Comparison of ENCODE assay signal across 1 cellular context in genomic region chr6:111759836-111760785, GRCh38.
TF ChIP-seq lines count a peak whose summit lies in the region.

No MANE protein-coding gene starts in this region.

TF ChIP-seq in GM23338, 12 proteins besides CTCF, POLR2A, EP300 and RAD21 (continued from another document):
- TF ChIP-seq, protein P1, sequence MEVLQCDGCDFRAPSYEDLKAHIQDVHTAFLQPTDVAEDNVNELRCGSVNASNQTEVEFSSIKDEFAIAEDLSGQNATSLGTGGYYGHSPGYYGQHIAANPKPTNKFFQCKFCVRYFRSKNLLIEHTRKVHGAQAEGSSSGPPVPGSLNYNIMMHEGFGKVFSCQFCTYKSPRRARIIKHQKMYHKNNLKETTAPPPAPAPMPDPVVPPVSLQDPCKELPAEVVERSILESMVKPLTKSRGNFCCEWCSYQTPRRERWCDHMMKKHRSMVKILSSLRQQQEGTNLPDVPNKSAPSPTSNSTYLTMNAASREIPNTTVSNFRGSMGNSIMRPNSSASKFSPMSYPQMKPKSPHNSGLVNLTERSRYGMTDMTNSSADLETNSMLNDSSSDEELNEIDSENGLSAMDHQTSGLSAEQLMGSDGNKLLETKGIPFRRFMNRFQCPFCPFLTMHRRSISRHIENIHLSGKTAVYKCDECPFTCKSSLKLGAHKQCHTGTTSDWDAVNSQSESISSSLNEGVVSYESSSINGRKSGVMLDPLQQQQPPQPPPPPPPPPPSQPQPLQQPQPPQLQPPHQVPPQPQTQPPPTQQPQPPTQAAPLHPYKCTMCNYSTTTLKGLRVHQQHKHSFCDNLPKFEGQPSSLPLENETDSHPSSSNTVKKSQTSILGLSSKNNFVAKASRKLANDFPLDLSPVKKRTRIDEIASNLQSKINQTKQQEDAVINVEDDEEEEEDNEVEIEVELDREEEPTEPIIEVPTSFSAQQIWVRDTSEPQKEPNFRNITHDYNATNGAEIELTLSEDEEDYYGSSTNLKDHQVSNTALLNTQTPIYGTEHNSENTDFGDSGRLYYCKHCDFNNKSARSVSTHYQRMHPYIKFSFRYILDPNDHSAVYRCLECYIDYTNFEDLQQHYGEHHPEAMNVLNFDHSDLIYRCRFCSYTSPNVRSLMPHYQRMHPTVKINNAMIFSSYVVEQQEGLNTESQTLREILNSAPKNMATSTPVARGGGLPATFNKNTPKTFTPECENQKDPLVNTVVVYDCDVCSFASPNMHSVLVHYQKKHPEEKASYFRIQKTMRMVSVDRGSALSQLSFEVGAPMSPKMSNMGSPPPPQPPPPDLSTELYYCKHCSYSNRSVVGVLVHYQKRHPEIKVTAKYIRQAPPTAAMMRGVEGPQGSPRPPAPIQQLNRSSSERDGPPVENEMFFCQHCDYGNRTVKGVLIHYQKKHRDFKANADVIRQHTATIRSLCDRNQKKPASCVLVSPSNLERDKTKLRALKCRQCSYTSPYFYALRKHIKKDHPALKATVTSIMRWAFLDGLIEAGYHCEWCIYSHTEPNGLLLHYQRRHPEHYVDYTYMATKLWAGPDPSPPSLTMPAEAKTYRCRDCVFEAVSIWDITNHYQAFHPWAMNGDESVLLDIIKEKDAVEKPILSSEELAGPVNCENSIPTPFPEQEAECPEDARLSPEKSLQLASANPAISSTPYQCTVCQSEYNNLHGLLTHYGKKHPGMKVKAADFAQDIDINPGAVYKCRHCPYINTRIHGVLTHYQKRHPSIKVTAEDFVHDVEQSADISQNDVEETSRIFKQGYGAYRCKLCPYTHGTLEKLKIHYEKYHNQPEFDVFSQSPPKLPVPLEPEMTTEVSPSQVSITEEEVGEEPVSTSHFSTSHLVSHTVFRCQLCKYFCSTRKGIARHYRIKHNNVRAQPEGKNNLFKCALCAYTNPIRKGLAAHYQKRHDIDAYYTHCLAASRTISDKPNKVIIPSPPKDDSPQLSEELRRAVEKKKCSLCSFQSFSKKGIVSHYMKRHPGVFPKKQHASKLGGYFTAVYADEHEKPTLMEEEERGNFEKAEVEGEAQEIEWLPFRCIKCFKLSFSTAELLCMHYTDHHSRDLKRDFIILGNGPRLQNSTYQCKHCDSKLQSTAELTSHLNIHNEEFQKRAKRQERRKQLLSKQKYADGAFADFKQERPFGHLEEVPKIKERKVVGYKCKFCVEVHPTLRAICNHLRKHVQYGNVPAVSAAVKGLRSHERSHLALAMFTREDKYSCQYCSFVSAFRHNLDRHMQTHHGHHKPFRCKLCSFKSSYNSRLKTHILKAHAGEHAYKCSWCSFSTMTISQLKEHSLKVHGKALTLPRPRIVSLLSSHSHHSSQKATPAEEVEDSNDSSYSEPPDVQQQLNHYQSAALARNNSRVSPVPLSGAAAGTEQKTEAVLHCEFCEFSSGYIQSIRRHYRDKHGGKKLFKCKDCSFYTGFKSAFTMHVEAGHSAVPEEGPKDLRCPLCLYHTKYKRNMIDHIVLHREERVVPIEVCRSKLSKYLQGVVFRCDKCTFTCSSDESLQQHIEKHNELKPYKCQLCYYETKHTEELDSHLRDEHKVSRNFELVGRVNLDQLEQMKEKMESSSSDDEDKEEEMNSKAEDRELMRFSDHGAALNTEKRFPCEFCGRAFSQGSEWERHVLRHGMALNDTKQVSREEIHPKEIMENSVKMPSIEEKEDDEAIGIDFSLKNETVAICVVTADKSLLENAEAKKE (CRISPR knock-in tag; IDR thresholded peaks at IDR 0.05), result no peak
